ENCODE assay signal across 1 cellular context in the genomic region with DNA sequence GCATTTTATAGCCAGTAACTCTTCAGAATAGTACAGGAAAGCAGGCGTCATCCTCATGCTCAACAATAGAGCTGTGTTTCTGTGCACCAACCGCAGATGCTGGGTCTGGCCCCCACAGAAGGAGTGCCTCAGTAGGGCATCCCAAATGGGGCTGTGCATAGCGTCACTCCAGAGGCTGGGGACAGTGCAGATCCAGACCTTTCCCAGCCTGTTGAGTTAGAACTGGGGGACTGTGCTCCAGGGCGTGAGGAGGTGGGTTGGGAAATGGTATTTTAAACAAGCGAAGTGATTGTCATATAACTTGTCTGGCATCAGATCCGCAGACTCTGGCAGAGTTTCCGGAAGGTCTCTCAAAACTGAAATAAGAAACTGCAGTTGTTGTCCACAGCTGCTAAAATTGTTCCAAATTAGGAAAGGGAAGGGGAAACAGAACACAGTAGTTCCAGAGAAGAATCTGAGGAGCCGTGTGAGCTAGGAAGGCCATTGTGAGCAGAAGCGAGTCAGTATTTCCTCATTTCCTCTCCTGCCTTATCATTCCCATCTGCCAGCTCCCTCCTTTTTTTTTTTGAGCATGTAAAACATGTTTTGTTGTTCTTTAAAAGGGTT.
TF ChIP-seq lines count a peak whose summit lies in the region.

No MANE protein-coding gene starts in this region.

TF ChIP-seq in endothelial cell of umbilical vein, 7 proteins besides CTCF, POLR2A, EP300 and RAD21 (continued from another document):
- TF ChIP-seq JUN (IDR thresholded peaks at IDR 0.05; ENCODE audit: borderline replicate concordance, insufficient read depth, insufficient read length, low read depth): peak; percentile 72
- peak; percentile 100 for TF ChIP-seq GATA2 (IDR thresholded peaks at IDR 0.05; ENCODE audit: insufficient read depth, insufficient read length, low read depth, low read length)
